Comparison of ENCODE assay signal across 30 cellular contexts in genomic region chr20:63028461-63028921, GRCh38. TPM values are rescaled to one million over a fixed set of nuclear protein-coding genes. Genes with fewer than 3 reads are reported as not detected.
A peak's percentile ranks its signal among the peaks of the same experiment; 100 is the strongest.
DNase-seq lines count a peak whose midpoint lies in the region; ATAC-seq, FAIRE-seq and TF ChIP-seq lines count a peak whose summit lies in the region.
"Had no signal": no experiment of that assay in that cellular context is flagged by ENCODE, and none has a peak within 500 bp of the region (broad histone marks: within the 10 kb centered on the region; RNA-seq: fewer than 3 reads in every experiment).

No MANE protein-coding gene starts in this region.

- TF ChIP-seq CTCF in left ventricle myocardium inferior (IDR thresholded peaks at IDR 0.05; ENCODE audit: borderline replicate concordance) (no peak), HepG2 (CRISPR knock-in tag; IDR thresholded peaks at IDR 0.05) (no peak), upper lobe of right lung (IDR thresholded peaks at IDR 0.05) (no peak), endothelial cell (IDR thresholded peaks at IDR 0.05; ENCODE audit: unreplicated experiment) (no peak)

- 41% methylated on average over 22 of the region's 22 CpGs for WGBS in HepG2 (ENCODE audit: low lambda C conversion rate)

- peaks cover 2% of the 10 kb centered on the region; the same call in 1 of the 2 replicates for H4K20me1 ChIP-seq in Karpas-422 (ENCODE audit: insufficient read depth, low read depth, low read length)
- no peaks in the 10 kb centered on the region; the same call in 1 of the 2 replicates for H4K20me1 ChIP-seq in HepG2 (ENCODE audit: insufficient read depth, low read length)

- no TSS peak for BruUV-seq in HepG2 (replicated peaks; lab: Mats Ljungman, UMichigan)

- H3K27ac ChIP-seq in left ventricle myocardium inferior (replicated peaks), result no peak overlapping the region
- peak overlapping the region; percentile 89 for H3K27ac ChIP-seq in Karpas-422 (ENCODE audit: low read length)
- H3K27ac ChIP-seq in HepG2 (ENCODE audit: extremely low read length, insufficient read depth, low read length), result no peak overlapping the region
- H3K27ac ChIP-seq in upper lobe of right lung, result no peak overlapping the region
- H3K27ac ChIP-seq: coronary artery, hepatocyte, PC-9, SJCRH30, WERI-Rb-1 had no signal

- peak overlapping the region; percentile 67 for H2AFZ ChIP-seq in Karpas-422 (ENCODE audit: low read length)
- no peak overlapping the region for H2AFZ ChIP-seq in HepG2 (ENCODE audit: low read length)
- H2AFZ ChIP-seq: hepatocyte, PC-9 had no signal

- no peak overlapping the region for H3K4me3 ChIP-seq in left ventricle myocardium inferior
- H3K4me3 ChIP-seq in Karpas-422 (ENCODE audit: low read length), result peak overlapping the region; percentile 60
- H3K4me3 ChIP-seq in HepG2 (replicated peaks in 1 of 3; ENCODE audit: insufficient read depth in 1 of 3, low read depth in 2 of 3, low read length in 3 of 3), result no peak overlapping the region
- no peak overlapping the region for H3K4me3 ChIP-seq in upper lobe of right lung
- H3K4me3 ChIP-seq: coronary artery, hepatocyte, MG63, PC-9, SJCRH30 had no signal

- peaks cover 6% of the 10 kb centered on the region for H3K4me1 ChIP-seq in left ventricle myocardium inferior
- H3K4me1 ChIP-seq in Karpas-422 (ENCODE audit: low read length), result peaks cover 57% of the 10 kb centered on the region
- H3K4me1 ChIP-seq in HepG2 (ENCODE audit: insufficient read depth, low read length), result no peaks in the 10 kb centered on the region
- peaks cover 8% of the 10 kb centered on the region for H3K4me1 ChIP-seq in upper lobe of right lung
- H3K4me1 ChIP-seq: SJCRH30 had no signal

- no peaks in the 10 kb centered on the region for H3K9me3 ChIP-seq in left ventricle myocardium inferior (replicated peaks)
- no peaks in the 10 kb centered on the region for H3K9me3 ChIP-seq in Karpas-422 (ENCODE audit: low read length)
- no peaks in the 10 kb centered on the region for H3K9me3 ChIP-seq in HepG2 (ENCODE audit: low read length)
- H3K9me3 ChIP-seq in upper lobe of right lung, result no peaks in the 10 kb centered on the region
- H3K9me3 ChIP-seq: MG63, SJCRH30 had no signal

- H3K36me3 ChIP-seq in left ventricle myocardium inferior (no peaks in the 10 kb centered on the region), Karpas-422 (ENCODE audit: insufficient read depth, low read length) (no peaks in the 10 kb centered on the region), HepG2 (replicated peaks in 1 of 2; ENCODE audit: control insufficient read depth in 1 of 2, insufficient read depth in 2 of 2, low read length in 2 of 2) (no peaks in the 10 kb centered on the region), upper lobe of right lung (no peaks in the 10 kb centered on the region)
- H3K36me3 ChIP-seq: MG63, SJCRH30, WERI-Rb-1 had no signal

- no peaks in the 10 kb centered on the region for H3K79me2 ChIP-seq in Karpas-422 (ENCODE audit: low read length)
- no peaks in the 10 kb centered on the region for H3K79me2 ChIP-seq in HepG2 (ENCODE audit: insufficient read depth, low read length)
- H3K79me2 ChIP-seq: hepatocyte had no signal

- ATAC-seq in left ventricle myocardium superior (no peak), HepG2 (no peak), upper lobe of right lung (no peak)

- H3K27ac Mint-ChIP-seq in endothelial cell (ENCODE audit: unreplicated experiment), result no peak overlapping the region
- H3K27ac Mint-ChIP-seq: activated CD4-positive, alpha-beta memory T cell treated with anti-CD3 and anti-CD28 coated beads for 36 hours; activated naive CD4-positive, alpha-beta T cell treated with anti-CD3 and anti-CD28 coated beads, Interleukin-2, amount 50 U/mL, for 24 hours; activated T-cell treated with anti-CD3 and anti-CD28 coated beads, Interleukin-2, amount 50 U/mL, for 24 hours had no signal

- DNase-seq in left ventricle myocardium superior (peak; percentile 20), left ventricle myocardium inferior (no peak), Karpas-422 (peak; percentile 82), HepG2 (ENCODE audit: low spot score) (no peak), upper lobe of right lung (peak; percentile 53), NCI-H2171 treated with DMSO at 0.1 percent for 48 hours (lab: John Stamatoyannopoulos, UW) (no peak), endothelial cell (ENCODE audit: low spot score) (no peak), EL (no peak)
- DNase-seq: activated T-cell treated with anti-CD3 and anti-CD28 coated beads, Interleukin-2, amount 50 U/mL, for 24 hours; DND-41; GOT3; kidney glomerular epithelial cell; MG63; NCI-H1436 treated with DMSO at 0.1 percent for 48 hours; NCI-H774; PC-9; SJCRH30; stimulated activated CD4-positive, alpha-beta T cell treated with anti-CD3 and anti-CD28 coated beads, Interleukin-12 subunit alpha, Interleukin-12 subunit beta, amount 100 ng/mL, for 4 hours; stimulated activated CD8-positive, alpha-beta memory T cell treated with anti-CD3 and anti-CD28 coated beads, Interleukin-4, amount 100 ng/mL, for 48 hours; WERI-Rb-1 had no signal

- H3K27me3 ChIP-seq in left ventricle myocardium inferior (ENCODE audit: low read depth), result peaks cover 98% of the 10 kb centered on the region
- no peaks in the 10 kb centered on the region for H3K27me3 ChIP-seq in Karpas-422 (ENCODE audit: low read length)
- H3K27me3 ChIP-seq in HepG2 (ENCODE audit: control insufficient read depth in 1 of 2, insufficient read depth in 2 of 2, low read length in 2 of 2), result peaks cover 64 to 92% of the 10 kb centered on the region in 2 experiments
- H3K27me3 ChIP-seq in upper lobe of right lung, result peaks cover 93% of the 10 kb centered on the region

- intact Hi-C loops in left ventricle myocardium superior (cut with micrococcal nuclease) (no loop called here), left ventricle myocardium inferior (cut with micrococcal nuclease) (no loop called here), HepG2 (cut with micrococcal nuclease; ENCODE audit: unreplicated experiment) (no loop called here), upper lobe of right lung (cut with DNase I) (no loop called here)

- TF ChIP-seq POLR2A in HepG2 (IDR thresholded peaks at IDR 0.05; ENCODE audit: insufficient read depth in 1 of 2, low read depth in 2 of 2, low read length in 2 of 2), result no peak

- H3K4me2 ChIP-seq in Karpas-422 (ENCODE audit: low read depth, low read length, poor library complexity, severe bottlenecking) (peak overlapping the region; percentile 78), HepG2 (ENCODE audit: low read depth, low read length) (no peak overlapping the region)
- H3K4me2 ChIP-seq: hepatocyte, PC-9 had no signal

- H3K9ac ChIP-seq in Karpas-422 (ENCODE audit: low read length), result peak overlapping the region; percentile 75
- no peak overlapping the region for H3K9ac ChIP-seq in HepG2 (ENCODE audit: insufficient read depth, low read depth, low read length)

- no peak overlapping the region for H3K4me3 Mint-ChIP-seq in endothelial cell (ENCODE audit: unreplicated experiment)
- H3K4me3 Mint-ChIP-seq: activated CD4-positive, alpha-beta memory T cell treated with anti-CD3 and anti-CD28 coated beads for 36 hours; activated naive CD4-positive, alpha-beta T cell treated with anti-CD3 and anti-CD28 coated beads, Interleukin-2, amount 50 U/mL, for 24 hours; activated T-cell treated with anti-CD3 and anti-CD28 coated beads, Interleukin-2, amount 50 U/mL, for 24 hours; neural crest cell had no signal

- no peaks in the 10 kb centered on the region for H3K9me2 ChIP-seq in Karpas-422 (replicated peaks; ENCODE audit: insufficient read depth, low read length)

- FAIRE-seq in HepG2 (lab: Jason Lieb, UNC), result no peak

- CTCF ChIA-PET in HepG2 (lab: Yijun Ruan, JAX; ENCODE audit: low intra/inter-chr PET ratio, low total read pairs), result no interaction called here

- POLR2A ChIA-PET in HepG2 (lab: Yijun Ruan, JAX), result no interaction called here

- no peak for TF ChIP-seq EP300 in HepG2 (IDR thresholded peaks at IDR 0.05; ENCODE audit: low read depth in 2 of 2, low read length in 2 of 2)
- no peak for TF ChIP-seq EP300 in HepG2 (CRISPR knock-in tag; IDR thresholded peaks at IDR 0.05; ENCODE audit: borderline replicate concordance)

- H3K36me3 Mint-ChIP-seq in endothelial cell (ENCODE audit: low read depth, unreplicated experiment), result no peaks in the 10 kb centered on the region
- H3K36me3 Mint-ChIP-seq: activated CD4-positive, alpha-beta memory T cell treated with anti-CD3 and anti-CD28 coated beads for 36 hours; activated naive CD4-positive, alpha-beta T cell treated with anti-CD3 and anti-CD28 coated beads, Interleukin-2, amount 50 U/mL, for 24 hours; CD8-positive, alpha-beta memory T cell; IgD-negative memory B cell had no signal

- H3K27me3 Mint-ChIP-seq in endothelial cell (ENCODE audit: unreplicated experiment), result peaks cover 15% of the 10 kb centered on the region

- no peaks in the 10 kb centered on the region for H3K9me3 Mint-ChIP-seq in endothelial cell (ENCODE audit: unreplicated experiment)
- H3K9me3 Mint-ChIP-seq: activated CD4-positive, alpha-beta memory T cell treated with anti-CD3 and anti-CD28 coated beads for 36 hours; activated naive CD4-positive, alpha-beta T cell treated with anti-CD3 and anti-CD28 coated beads, Interleukin-2, amount 50 U/mL, for 24 hours; activated T-cell treated with anti-CD3 and anti-CD28 coated beads, Interleukin-2, amount 50 U/mL, for 24 hours; CD8-positive, alpha-beta memory T cell; IgD-negative memory B cell; neural crest cell had no signal

- peaks cover 11% of the 10 kb centered on the region for H3K4me1 Mint-ChIP-seq in endothelial cell (ENCODE audit: unreplicated experiment)

- no peak for TF ChIP-seq RAD21 in HepG2 (CRISPR knock-in tag; IDR thresholded peaks at IDR 0.05)

- in situ Hi-C loops in HepG2 (cut with HindIII; ENCODE audit: extremely low pct_ligation_motif_present, low pct_unique_long_range_greater_than_20kb), result no loop called here

RNA-seq across cellular contexts. Expression of gene BHLHE23, which starts 21.7 kb away (rescaled TPM):
- total RNA-seq in left ventricle myocardium superior (not detected), left ventricle myocardium inferior (not detected), HepG2 (2016; rRNA removed; fragmentation: Illumina TruSeq; extraction: Trizol) (not detected in 2 replicates), upper lobe of right lung (not detected), endothelial cell (ENCODE audit: unreplicated experiment) (not detected)
- not detected in 2 replicates for total RNA-seq in Karpas-422 (2014; rRNA removed; shearing (Covaris generic); ENCODE audit: low replicate concordance)
- not detected in 2 replicates for total RNA-seq in HepG2 (2016; cell fraction: cytosol; rRNA removed; fragmentation: Illumina TruSeq; extraction: Trizol; ENCODE audit: low read depth)
- not detected in 2 replicates for total RNA-seq in HepG2 (2016; cell fraction: insoluble cytoplasmic fraction; rRNA removed; fragmentation: Illumina TruSeq; extraction: Trizol)
- total RNA-seq in HepG2 (2016; cell fraction: membrane; rRNA removed; fragmentation: Illumina TruSeq; extraction: Trizol), result not detected in 2 replicates
- total RNA-seq in HepG2 (2016; cell fraction: nucleus; rRNA removed; fragmentation: Illumina TruSeq; extraction: Trizol), result not detected in 2 replicates
- not detected in 2 replicates for polyA plus RNA-seq in HepG2 (2011; rRNA removed)
- not detected in 2 replicates for polyA plus RNA-seq in HepG2 (2011; cell fraction: cytosol; rRNA removed)
- not detected in 2 replicates for polyA plus RNA-seq in HepG2 (2011; cell fraction: nucleus; rRNA removed)
- polyA plus RNA-seq in HepG2 (2012), result not detected in 2 replicates
- polyA plus RNA-seq in HepG2 (2016; cell fraction: cytosol; fragmentation: Illumina TruSeq; extraction: Trizol; ENCODE audit: low read depth), result not detected in 2 replicates
- not detected in 2 replicates for polyA plus RNA-seq in HepG2 (2016; cell fraction: insoluble cytoplasmic fraction; fragmentation: Illumina TruSeq; extraction: Trizol; ENCODE audit: low read depth)
- polyA plus RNA-seq in HepG2 (2016; cell fraction: membrane; fragmentation: Illumina TruSeq; extraction: Trizol; ENCODE audit: low read depth), result not detected in 2 replicates
- not detected in 2 replicates for polyA plus RNA-seq in HepG2 (2016; cell fraction: nucleus; fragmentation: Illumina TruSeq; extraction: Trizol; ENCODE audit: insufficient read depth, low read depth)
- not detected in 2 replicates for polyA minus RNA-seq in HepG2 (2011; rRNA and poly(A)+ RNA removed; ENCODE audit: low replicate concordance)
- not detected in 2 replicates for polyA minus RNA-seq in HepG2 (2011; cell fraction: cytosol; rRNA and poly(A)+ RNA removed)
- polyA minus RNA-seq in HepG2 (2011; cell fraction: nucleus; rRNA and poly(A)+ RNA removed), result not detected in 2 replicates
- total RNA-seq: activated CD4-positive, alpha-beta memory T cell treated with anti-CD3 and anti-CD28 coated beads for 36 hours; CD8-positive, alpha-beta memory T cell; hepatocyte; mesenteric fat pad; neural crest cell; PC-9; renal cortical epithelial cell; SJCRH30; T-helper 2 cell treated with Interferon-gamma antibody and Interleukin-4, amounts not matched to agents 100 ng/mL and 5 ng/mL, for 36 hours had no signal
- polyA plus RNA-seq: CD8-positive, alpha-beta memory T cell; hepatocyte; IgD-negative memory B cell had no signal

Comparison
In these comparisons a context has a peak if more than half of its experiments do, and no peak if none do; other contexts are left out.
1. DNase-seq: peak in left ventricle myocardium superior (single experiment), Karpas-422 (single experiment) and upper lobe of right lung (single experiment); none in left ventricle myocardium inferior (single experiment), HepG2 (single experiment), NCI-H2171 treated with DMSO at 0.1 percent for 48 hours (single experiment), endothelial cell (single experiment) and EL (single experiment).